Comparison of ENCODE assay signal across 16 cellular contexts in the genomic region with DNA sequence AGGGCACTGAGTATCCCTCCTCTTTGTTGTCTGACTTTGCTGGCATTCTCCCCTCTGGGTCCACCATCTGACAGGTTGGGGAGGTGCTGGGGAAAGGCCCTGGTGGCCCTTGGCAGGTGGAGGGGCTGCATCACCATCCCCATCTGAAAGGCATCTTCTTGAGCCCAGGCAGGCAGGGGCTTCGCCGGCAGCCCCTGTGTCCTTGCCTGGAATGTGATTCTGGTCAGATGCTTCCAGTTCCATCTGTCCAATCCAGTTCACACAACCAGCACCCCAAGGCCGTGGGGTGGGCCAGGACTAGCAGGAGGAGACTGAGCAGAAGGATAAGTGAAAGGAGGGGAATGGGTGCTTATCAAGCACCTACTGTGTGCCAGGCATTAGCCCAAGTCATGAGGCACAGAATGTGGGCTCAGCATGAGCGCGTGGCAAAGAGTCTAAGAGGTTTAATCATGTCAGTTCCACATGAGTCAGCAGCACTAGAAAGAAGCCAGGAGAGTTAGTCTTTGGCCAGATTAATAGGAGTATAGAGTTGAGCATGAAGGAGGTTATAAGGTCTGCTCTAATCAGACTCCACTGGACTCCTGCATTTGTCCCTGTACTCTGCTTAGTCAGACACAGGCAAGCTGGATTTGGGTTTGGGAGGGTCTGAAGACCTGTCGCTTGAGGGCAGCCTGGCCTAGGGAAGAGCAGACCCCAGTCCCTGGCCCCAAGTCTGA. TPM values are rescaled to one million over a fixed set of nuclear protein-coding genes. Genes with fewer than 3 reads are reported as not detected.
DNase-seq lines count a peak whose midpoint lies in the region; ATAC-seq, FAIRE-seq and TF ChIP-seq lines count a peak whose summit lies in the region.
"Had no signal": no experiment of that assay in that cellular context is flagged by ENCODE, and none has a peak within 500 bp of the region (broad histone marks: within the 10 kb centered on the region; RNA-seq: fewer than 3 reads in every experiment).

No MANE protein-coding gene starts in this region.

- H3K27ac ChIP-seq in HepG2 (ENCODE audit: extremely low read length, insufficient read depth, low read length) (no peak overlapping the region), right lobe of liver (no peak overlapping the region), neuronal stem cell (replicated peaks; ENCODE audit: low read length) (no peak overlapping the region)

- CTCF ChIA-PET in HepG2 (lab: Yijun Ruan, JAX; ENCODE audit: low intra/inter-chr PET ratio, low total read pairs), result no interaction called here

- H2AFZ ChIP-seq in HepG2 (ENCODE audit: low read length), result no peak overlapping the region
- no peak overlapping the region for H2AFZ ChIP-seq in neuronal stem cell (ENCODE audit: low read length)

- DNase-seq in HepG2 (ENCODE audit: low spot score) (no peak), right lobe of liver (no peak), RKO (ENCODE audit: low spot score) (peak; percentile 10), neuronal stem cell (ENCODE audit: low spot score) (no peak)
- DNase-seq in activated T-helper 2 cell treated with anti-CD3 and anti-CD28 coated beads, Interferon-gamma antibody, Interleukin-2, Interleukin-4, amounts not matched to agents 10 μg/mL and 5 μg/mL and 100 μg/mL, durations not matched to agents 14 hours and 24 hours and 36 hours (ENCODE audit: low spot score), result no peak
- no peak for DNase-seq in activated effector memory CD4-positive, alpha-beta T cell treated with anti-CD3 and anti-CD28 coated beads, Interleukin-2, amount 50 U/mL, for 16 hours
- DNase-seq: CD4-positive, CD25-positive, alpha-beta regulatory T cell; CD8-positive, alpha-beta memory T cell; COR-L47 had no signal

- POLR2A ChIA-PET in HepG2 (lab: Yijun Ruan, JAX), result no interaction called here

- H3K27me3 ChIP-seq in HepG2 (ENCODE audit: control insufficient read depth in 1 of 2, insufficient read depth in 2 of 2, low read length in 2 of 2) (peaks cover 0 to 64% of the 10 kb centered on the region in 2 experiments; a peak in 4 of 5 replicates), right lobe of liver (no peaks in the 10 kb centered on the region), neuronal stem cell (ENCODE audit: control insufficient read depth in 3 of 3, insufficient read depth in 3 of 3, low read depth in 1 of 3, low read length in 3 of 3) (peaks cover 0 to 50% (median 2%) of the 10 kb centered on the region in 3 experiments)

- H2BK15ac ChIP-seq in neuronal stem cell (ENCODE audit: low read length), result no peak overlapping the region

- H3K9me3 ChIP-seq in HepG2 (ENCODE audit: low read length), result no peaks in the 10 kb centered on the region
- no peaks in the 10 kb centered on the region for H3K9me3 ChIP-seq in right lobe of liver
- peaks cover 0 to 7% of the 10 kb centered on the region in 2 donors for H3K9me3 ChIP-seq in neuronal stem cell (replicated peaks in 1 of 2; ENCODE audit: control insufficient read depth in 2 of 2, insufficient read depth in 1 of 2, low read depth in 1 of 2, low read length in 2 of 2)

- H3K27me3 Mint-ChIP-seq in activated T-helper 2 cell treated with anti-CD3 and anti-CD28 coated beads, Interferon-gamma antibody, Interleukin-2, Interleukin-4, amounts not matched to agents 10 μg/mL and 5 μg/mL and 100 μg/mL, durations not matched to agents 14 hours and 24 hours and 36 hours (ENCODE audit: low read depth), result no peaks in the 10 kb centered on the region
- H3K27me3 Mint-ChIP-seq: CD4-positive, CD25-positive, alpha-beta regulatory T cell had no signal

- no peaks in the 10 kb centered on the region for H3K4me1 Mint-ChIP-seq in activated T-helper 2 cell treated with anti-CD3 and anti-CD28 coated beads, Interferon-gamma antibody, Interleukin-2, Interleukin-4, amounts not matched to agents 10 μg/mL and 5 μg/mL and 100 μg/mL, durations not matched to agents 14 hours and 24 hours and 36 hours (ENCODE audit: low read depth)
- H3K4me1 Mint-ChIP-seq: B cell; CD4-positive, CD25-positive, alpha-beta regulatory T cell; CD8-positive, alpha-beta memory T cell had no signal

- no peak overlapping the region for H2BK120ac ChIP-seq in neuronal stem cell (ENCODE audit: low read depth, low read length)

- H2BK5ac ChIP-seq in neuronal stem cell (ENCODE audit: low read length), result no peak overlapping the region

- no peaks in the 10 kb centered on the region for H3K79me1 ChIP-seq in neuronal stem cell (ENCODE audit: low read depth, low read length)

- WGBS in HepG2 (ENCODE audit: low lambda C conversion rate), result 40% methylated on average over 6 of the region's 6 CpGs
- 93% methylated on average over 3 of the region's 6 CpGs for WGBS in right lobe of liver (ENCODE audit: insufficient coverage, low coverage, low lambda C conversion rate, missing lambda C conversion rate)
- WGBS in neuronal stem cell (ENCODE audit: extremely low coverage in 2 of 2, insufficient read length in 2 of 2, insufficient replicate concordance in 1 of 2), 2 donors, result no CpG with 5 or more reads among the region's 6 CpGs

- H3K4me1 ChIP-seq in HepG2 (ENCODE audit: insufficient read depth, low read length) (peaks cover under 1% of the 10 kb centered on the region; the same call in 1 of the 2 replicates), right lobe of liver (no peaks in the 10 kb centered on the region), neuronal stem cell (ENCODE audit: control insufficient read depth in 2 of 2, insufficient read depth in 1 of 2, low read depth in 1 of 2, low read length in 2 of 2) (peaks cover 0 to 7% of the 10 kb centered on the region in 2 donors)
- H3K4me1 ChIP-seq: HAP-1 had no signal

- no TSS peak for BruUV-seq in HepG2 (replicated peaks; lab: Mats Ljungman, UMichigan)

- no peak overlapping the region for H3K4me3 Mint-ChIP-seq in activated T-helper 2 cell treated with anti-CD3 and anti-CD28 coated beads, Interferon-gamma antibody, Interleukin-2, Interleukin-4, amounts not matched to agents 10 μg/mL and 5 μg/mL and 100 μg/mL, durations not matched to agents 14 hours and 24 hours and 36 hours (ENCODE audit: low read depth)
- H3K4me3 Mint-ChIP-seq: B cell; CD4-positive, CD25-positive, alpha-beta regulatory T cell; CD8-positive, alpha-beta memory T cell had no signal

- TF ChIP-seq EP300 in HepG2 (IDR thresholded peaks at IDR 0.05; ENCODE audit: low read depth in 2 of 2, low read length in 2 of 2) (no peak), HepG2 (CRISPR knock-in tag; IDR thresholded peaks at IDR 0.05; ENCODE audit: borderline replicate concordance) (no peak)

- H3K9me3 Mint-ChIP-seq in activated T-helper 2 cell treated with anti-CD3 and anti-CD28 coated beads, Interferon-gamma antibody, Interleukin-2, Interleukin-4, amounts not matched to agents 10 μg/mL and 5 μg/mL and 100 μg/mL, durations not matched to agents 14 hours and 24 hours and 36 hours, result no peaks in the 10 kb centered on the region
- H3K9me3 Mint-ChIP-seq: CD4-positive, CD25-positive, alpha-beta regulatory T cell had no signal

- no peaks in the 10 kb centered on the region for H3K36me3 Mint-ChIP-seq in activated T-helper 2 cell treated with anti-CD3 and anti-CD28 coated beads, Interferon-gamma antibody, Interleukin-2, Interleukin-4, amounts not matched to agents 10 μg/mL and 5 μg/mL and 100 μg/mL, durations not matched to agents 14 hours and 24 hours and 36 hours (ENCODE audit: low read depth)
- H3K36me3 Mint-ChIP-seq: CD4-positive, CD25-positive, alpha-beta regulatory T cell; CD8-positive, alpha-beta memory T cell had no signal

- H2AK5ac ChIP-seq in neuronal stem cell (ENCODE audit: low read depth, low read length), result no peak overlapping the region

- in situ Hi-C loops in HepG2 (cut with HindIII; ENCODE audit: extremely low pct_ligation_motif_present, low pct_unique_long_range_greater_than_20kb), result no loop called here

- H3K27ac Mint-ChIP-seq in activated T-helper 2 cell treated with anti-CD3 and anti-CD28 coated beads, Interferon-gamma antibody, Interleukin-2, Interleukin-4, amounts not matched to agents 10 μg/mL and 5 μg/mL and 100 μg/mL, durations not matched to agents 14 hours and 24 hours and 36 hours, result no peak overlapping the region
- H3K27ac Mint-ChIP-seq: B cell; CD4-positive, CD25-positive, alpha-beta regulatory T cell had no signal

- no peak overlapping the region for H3K18ac ChIP-seq in neuronal stem cell (ENCODE audit: low read length)

- H3K79me2 ChIP-seq in HepG2 (ENCODE audit: insufficient read depth, low read length), result no peaks in the 10 kb centered on the region

- intact Hi-C loops in HepG2 (cut with micrococcal nuclease; ENCODE audit: unreplicated experiment), result no loop called here
- intact Hi-C loops in right lobe of liver (cut with DNase I), result no loop called here
- intact Hi-C loops in activated T-helper 2 cell treated with anti-CD3 and anti-CD28 coated beads, Interferon-gamma antibody, Interleukin-2, Interleukin-4, amounts not matched to agents 10 μg/mL and 5 μg/mL and 100 μg/mL, durations not matched to agents 14 hours and 24 hours and 36 hours (cut with micrococcal nuclease), result no loop called here

- no peak overlapping the region for H2BK12ac ChIP-seq in neuronal stem cell (ENCODE audit: low read length)

- TF ChIP-seq CTCF in HepG2 (CRISPR knock-in tag; IDR thresholded peaks at IDR 0.05) (no peak), right lobe of liver (IDR thresholded peaks at IDR 0.05) (no peak)

- H4K20me1 ChIP-seq in HepG2 (ENCODE audit: insufficient read depth, low read length), result no peaks in the 10 kb centered on the region

- H3K36me3 ChIP-seq in HepG2 (replicated peaks in 1 of 2; ENCODE audit: control insufficient read depth in 1 of 2, insufficient read depth in 2 of 2, low read length in 2 of 2) (no peaks in the 10 kb centered on the region), right lobe of liver (no peaks in the 10 kb centered on the region), neuronal stem cell (replicated peaks in 1 of 2; ENCODE audit: control insufficient read depth in 2 of 2, insufficient read depth in 2 of 2, low read length in 2 of 2) (no peaks in the 10 kb centered on the region)
- H3K36me3 ChIP-seq: HAP-1 had no signal

- no peak overlapping the region for H3K4ac ChIP-seq in neuronal stem cell (ENCODE audit: low read length)

- H3K4me3 ChIP-seq in HepG2 (replicated peaks in 1 of 3; ENCODE audit: insufficient read depth in 1 of 3, low read depth in 2 of 3, low read length in 3 of 3) (no peak overlapping the region), right lobe of liver (no peak overlapping the region), neuronal stem cell (ENCODE audit: low read length in 2 of 2) (peak overlapping the region in 1 of 2 donors; percentile 18)
- H3K4me3 ChIP-seq: HAP-1 had no signal

- H3K9ac ChIP-seq in HepG2 (ENCODE audit: insufficient read depth, low read depth, low read length), result no peak overlapping the region
- no peak overlapping the region for H3K9ac ChIP-seq in neuronal stem cell (ENCODE audit: low read depth, low read length, poor library complexity)

- H3K23ac ChIP-seq in neuronal stem cell (ENCODE audit: low read depth, low read length, poor library complexity), result no peak overlapping the region

- TF ChIP-seq RAD21 in HepG2 (CRISPR knock-in tag; IDR thresholded peaks at IDR 0.05), result no peak

- TF ChIP-seq POLR2A in HepG2 (IDR thresholded peaks at IDR 0.05; ENCODE audit: insufficient read depth in 1 of 2, low read depth in 2 of 2, low read length in 2 of 2) (no peak), right lobe of liver (IDR thresholded peaks at IDR 0.05) (no peak)

- H3K4me2 ChIP-seq in HepG2 (ENCODE audit: low read depth, low read length) (no peak overlapping the region), neuronal stem cell (ENCODE audit: insufficient read depth, low read length, poor library complexity, severe bottlenecking) (no peak overlapping the region)

- no peak overlapping the region for H4K8ac ChIP-seq in neuronal stem cell (ENCODE audit: low read depth, low read length)

- FAIRE-seq in HepG2 (lab: Jason Lieb, UNC), result no peak
- FAIRE-seq: D721Med, G401.6, GM12891, GM19239 had no signal

- no peak overlapping the region for H4K91ac ChIP-seq in neuronal stem cell (ENCODE audit: low read depth, low read length, poor library complexity)

- ATAC-seq in HepG2 (no peak), right lobe of liver (no peak), HG02763 (IDR thresholded peaks at IDR 0.05; ENCODE audit: unreplicated experiment) (no peak)

- H3K14ac ChIP-seq in neuronal stem cell (ENCODE audit: low read length), result peak overlapping the region; percentile 66

RNA-seq across cellular contexts. Expression of a gene that starts 10.5 kb away (rescaled TPM):
- total RNA-seq in HepG2 (2016; rRNA removed; fragmentation: Illumina TruSeq; extraction: Trizol) (20.7 and 26.4 TPM in 2 replicates), right lobe of liver (10 to 100 TPM in 1 of 6 experiments, 1 to 10 TPM in 5; 7.3 to 10.4 (median 7.9) TPM)
- 8.9 and 11.8 TPM in 2 replicates for total RNA-seq in HepG2 (2016; cell fraction: cytosol; rRNA removed; fragmentation: Illumina TruSeq; extraction: Trizol; ENCODE audit: low read depth)
- total RNA-seq in HepG2 (2016; cell fraction: insoluble cytoplasmic fraction; rRNA removed; fragmentation: Illumina TruSeq; extraction: Trizol), result 19.3 and 25.3 TPM in 2 replicates
- total RNA-seq in HepG2 (2016; cell fraction: membrane; rRNA removed; fragmentation: Illumina TruSeq; extraction: Trizol), result 10.5 and 15.0 TPM in 2 replicates
- 12.6 and 12.9 TPM in 2 replicates for total RNA-seq in HepG2 (2016; cell fraction: nucleus; rRNA removed; fragmentation: Illumina TruSeq; extraction: Trizol)
- 4.7 and 4.8 TPM in 2 replicates for polyA plus RNA-seq in HepG2 (2011; rRNA removed)
- 2.8 and 4.1 TPM in 2 replicates for polyA plus RNA-seq in HepG2 (2011; cell fraction: cytosol; rRNA removed)
- 4.2 and 8.3 TPM in 2 replicates for polyA plus RNA-seq in HepG2 (2011; cell fraction: nucleus; rRNA removed)
- 10.2 and 11.9 TPM in 2 replicates for polyA plus RNA-seq in HepG2 (2012)
- polyA plus RNA-seq in HepG2 (2016; cell fraction: cytosol; fragmentation: Illumina TruSeq; extraction: Trizol; ENCODE audit: low read depth), result 1.3 and 2.2 TPM in 2 replicates
- 12.3 and 17.6 TPM in 2 replicates for polyA plus RNA-seq in HepG2 (2016; cell fraction: insoluble cytoplasmic fraction; fragmentation: Illumina TruSeq; extraction: Trizol; ENCODE audit: low read depth)
- polyA plus RNA-seq in HepG2 (2016; cell fraction: membrane; fragmentation: Illumina TruSeq; extraction: Trizol; ENCODE audit: low read depth), result 2.7 and 3.8 TPM in 2 replicates
- 12.2 and 12.5 TPM in 2 replicates for polyA plus RNA-seq in HepG2 (2016; cell fraction: nucleus; fragmentation: Illumina TruSeq; extraction: Trizol; ENCODE audit: insufficient read depth, low read depth)
- 3.9 and 8.9 TPM in 2 replicates for polyA minus RNA-seq in HepG2 (2011; rRNA and poly(A)+ RNA removed; ENCODE audit: low replicate concordance)
- 2.0 and 4.0 TPM in 2 replicates for polyA minus RNA-seq in HepG2 (2011; cell fraction: cytosol; rRNA and poly(A)+ RNA removed)
- polyA minus RNA-seq in HepG2 (2011; cell fraction: nucleus; rRNA and poly(A)+ RNA removed), result 7.2 and 11.8 TPM in 2 replicates
- polyA plus RNA-seq in neuronal stem cell (2013, experiment 1 of 2), result 12.6 TPM
- polyA plus RNA-seq in neuronal stem cell (2013, experiment 2 of 2), result 12.6 TPM
- 0.96 and 1.3 TPM in 2 replicates for total RNA-seq in activated T-helper 2 cell treated with anti-CD3 and anti-CD28 coated beads, Interferon-gamma antibody, Interleukin-2, Interleukin-4, amounts not matched to agents 10 μg/mL and 5 μg/mL and 100 μg/mL, durations not matched to agents 14 hours and 24 hours and 36 hours

RNA-seq across cellular contexts. Expression of a gene that starts 38.7 kb away (rescaled TPM):
- 20.3 and 24.8 TPM in 2 replicates for total RNA-seq in HepG2 (2016; rRNA removed; fragmentation: Illumina TruSeq; extraction: Trizol)
- total RNA-seq in HepG2 (2016; cell fraction: cytosol; rRNA removed; fragmentation: Illumina TruSeq; extraction: Trizol; ENCODE audit: low read depth), result 10.6 and 13.0 TPM in 2 replicates
- total RNA-seq in HepG2 (2016; cell fraction: insoluble cytoplasmic fraction; rRNA removed; fragmentation: Illumina TruSeq; extraction: Trizol), result 21.0 and 27.0 TPM in 2 replicates
- 12.4 and 16.6 TPM in 2 replicates for total RNA-seq in HepG2 (2016; cell fraction: membrane; rRNA removed; fragmentation: Illumina TruSeq; extraction: Trizol)
- 11.5 and 15.1 TPM in 2 replicates for total RNA-seq in HepG2 (2016; cell fraction: nucleus; rRNA removed; fragmentation: Illumina TruSeq; extraction: Trizol)
- 18.5 and 20.8 TPM in 2 replicates for polyA plus RNA-seq in HepG2 (2011; rRNA removed)
- polyA plus RNA-seq in HepG2 (2011; cell fraction: cytosol; rRNA removed), result 19.5 and 23.3 TPM in 2 replicates
- 8.9 and 9.9 TPM in 2 replicates for polyA plus RNA-seq in HepG2 (2011; cell fraction: nucleus; rRNA removed)
- 10.9 and 12.0 TPM in 2 replicates for polyA plus RNA-seq in HepG2 (2012)
- polyA plus RNA-seq in HepG2 (2016; cell fraction: cytosol; fragmentation: Illumina TruSeq; extraction: Trizol; ENCODE audit: low read depth), result 12.6 and 15.1 TPM in 2 replicates
- 28.8 and 28.9 TPM in 2 replicates for polyA plus RNA-seq in HepG2 (2016; cell fraction: insoluble cytoplasmic fraction; fragmentation: Illumina TruSeq; extraction: Trizol; ENCODE audit: low read depth)
- 13.3 and 13.9 TPM in 2 replicates for polyA plus RNA-seq in HepG2 (2016; cell fraction: membrane; fragmentation: Illumina TruSeq; extraction: Trizol; ENCODE audit: low read depth)
- 15.3 and 19.3 TPM in 2 replicates for polyA plus RNA-seq in HepG2 (2016; cell fraction: nucleus; fragmentation: Illumina TruSeq; extraction: Trizol; ENCODE audit: insufficient read depth, low read depth)
- 5.3 and 6.9 TPM in 2 replicates for polyA minus RNA-seq in HepG2 (2011; rRNA and poly(A)+ RNA removed; ENCODE audit: low replicate concordance)
- 3.1 and 3.6 TPM in 2 replicates for polyA minus RNA-seq in HepG2 (2011; cell fraction: cytosol; rRNA and poly(A)+ RNA removed)
- 7.2 and 10.6 TPM in 2 replicates for polyA minus RNA-seq in HepG2 (2011; cell fraction: nucleus; rRNA and poly(A)+ RNA removed)
- total RNA-seq in right lobe of liver, result 1 to 10 TPM; 1.7 to 5.3 (median 4.2) TPM
- 38.4 TPM for polyA plus RNA-seq in neuronal stem cell (2013, experiment 1 of 2)
- 38.2 TPM for polyA plus RNA-seq in neuronal stem cell (2013, experiment 2 of 2)
- 9.1 and 15.7 TPM in 2 replicates for total RNA-seq in activated T-helper 2 cell treated with anti-CD3 and anti-CD28 coated beads, Interferon-gamma antibody, Interleukin-2, Interleukin-4, amounts not matched to agents 10 μg/mL and 5 μg/mL and 100 μg/mL, durations not matched to agents 14 hours and 24 hours and 36 hours
